8 cellular contexts compared by ENCODE assay signal in genomic region chr6:95431637-95432228, GRCh38.
A peak's percentile ranks its signal among the peaks of the same experiment; 100 is the strongest.
DNase-seq lines count a peak whose midpoint lies in the region; ATAC-seq and TF ChIP-seq lines count a peak whose summit lies in the region.

No MANE protein-coding gene starts in this region.

- no peak overlapping the region for H3K9ac ChIP-seq in DND-41 (ENCODE audit: low read depth, low read length)

- H3K27ac ChIP-seq in DND-41 (ENCODE audit: low read length) (no peak overlapping the region), psoas muscle (no peak overlapping the region)

- POLR2A ChIA-PET in activated CD4-positive, alpha-beta T cell treated with anti-CD3 and anti-CD28 coated beads, Interleukin-2, amount 10 ng/mL, durations not matched to agents 7 days and 5 days (lab: Charles Lee), result no interaction called here

- DNase-seq in DND-41 (peak; percentile 38), NCI-H187 treated with DMSO at 0.1 percent for 48 hours (lab: John Stamatoyannopoulos, UW) (peak; percentile 18), fibroblast of the conjunctiva (ENCODE audit: low read depth) (peak; percentile 17), psoas muscle (no peak), posterior vena cava (ENCODE audit: low spot score) (no peak), KG1 (lab: John Stamatoyannopoulos, UW) (no peak)
- DNase-seq in activated CD4-positive, alpha-beta T cell treated with anti-CD3 and anti-CD28 coated beads, Interleukin-2, amount 10 ng/mL, durations not matched to agents 7 days and 5 days, result peak; percentile 47

- H3K4me3 ChIP-seq in DND-41 (ENCODE audit: low read depth in 1 of 2, low read length in 2 of 2) (no peak overlapping the region), psoas muscle (no peak overlapping the region)

- TF ChIP-seq CTCF in DND-41 (IDR thresholded peaks at IDR 0.05; ENCODE audit: borderline replicate concordance, extremely low read depth, low read length, poor library complexity, severe bottlenecking) (peak; percentile 75), psoas muscle (IDR thresholded peaks at IDR 0.05) (peak; percentile 62)

- H4K20me1 ChIP-seq in DND-41 (ENCODE audit: insufficient read depth, low read length), result no peaks in the 10 kb centered on the region

- H3K27me3 Mint-ChIP-seq in activated CD4-positive, alpha-beta T cell treated with anti-CD3 and anti-CD28 coated beads, Interleukin-2, amount 10 ng/mL, durations not matched to agents 7 days and 5 days, result no peaks in the 10 kb centered on the region

- no peaks in the 10 kb centered on the region for H3K36me3 Mint-ChIP-seq in activated CD4-positive, alpha-beta T cell treated with anti-CD3 and anti-CD28 coated beads, Interleukin-2, amount 10 ng/mL, durations not matched to agents 7 days and 5 days (ENCODE audit: low read depth)

- no peaks in the 10 kb centered on the region for H3K4me1 Mint-ChIP-seq in activated CD4-positive, alpha-beta T cell treated with anti-CD3 and anti-CD28 coated beads, Interleukin-2, amount 10 ng/mL, durations not matched to agents 7 days and 5 days

- H3K36me3 ChIP-seq in DND-41 (ENCODE audit: insufficient read depth, low read length) (no peaks in the 10 kb centered on the region), psoas muscle (ENCODE audit: insufficient read depth in 1 of 2, low read depth in 1 of 2) (no peaks in the 10 kb centered on the region)

- H2AFZ ChIP-seq in DND-41 (ENCODE audit: low read depth, low read length), result no peak overlapping the region

- CTCF ChIA-PET in activated CD4-positive, alpha-beta T cell treated with anti-CD3 and anti-CD28 coated beads, Interleukin-2, amount 10 ng/mL, durations not matched to agents 7 days and 5 days (lab: Charles Lee), result no interaction called here

- H3K27me3 ChIP-seq in DND-41 (ENCODE audit: insufficient read depth, low read length, poor library complexity), result no peaks in the 10 kb centered on the region
- H3K27me3 ChIP-seq in psoas muscle (ENCODE audit: insufficient read depth in 3 of 3, low read length in 2 of 3), result no peaks in the 10 kb centered on the region

- no peaks in the 10 kb centered on the region for H3K79me2 ChIP-seq in DND-41 (ENCODE audit: insufficient read depth, low read length)

- H3K27ac Mint-ChIP-seq in activated CD4-positive, alpha-beta T cell treated with anti-CD3 and anti-CD28 coated beads, Interleukin-2, amount 10 ng/mL, durations not matched to agents 7 days and 5 days, result no peak overlapping the region

- H3K9me3 ChIP-seq in DND-41 (ENCODE audit: insufficient read depth, low read length, severe bottlenecking) (no peaks in the 10 kb centered on the region), psoas muscle (no peaks in the 10 kb centered on the region)

- no peaks in the 10 kb centered on the region for H3K9me3 Mint-ChIP-seq in activated CD4-positive, alpha-beta T cell treated with anti-CD3 and anti-CD28 coated beads, Interleukin-2, amount 10 ng/mL, durations not matched to agents 7 days and 5 days

- intact Hi-C loops in psoas muscle (cut with DNase I) (no loop called here), posterior vena cava (cut with DNase I) (no loop called here)

- H3K4me3 Mint-ChIP-seq in activated CD4-positive, alpha-beta T cell treated with anti-CD3 and anti-CD28 coated beads, Interleukin-2, amount 10 ng/mL, durations not matched to agents 7 days and 5 days, result no peak overlapping the region

- H3K4me1 ChIP-seq in DND-41 (ENCODE audit: insufficient read depth, low read length) (no peaks in the 10 kb centered on the region), psoas muscle (no peaks in the 10 kb centered on the region)

- 45 to 50% (median 47%) methylated on average over 2 of the region's 2 CpGs for WGBS in psoas muscle, 3 donors

- ATAC-seq in DND-41 (ENCODE audit: insufficient read depth, low read depth) (no peak), GM21723 (IDR thresholded peaks at IDR 0.05; ENCODE audit: unreplicated experiment) (peak; percentile 69), psoas muscle (no peak)

- no peak overlapping the region for H3K4me2 ChIP-seq in DND-41 (ENCODE audit: insufficient read depth, low read length)

Comparison
In these comparisons a context has a peak if more than half of its experiments do, and no peak if none do; other contexts are left out.
1. DNase-seq: peak in DND-41 (single experiment), NCI-H187 treated with DMSO at 0.1 percent for 48 hours (single experiment), activated CD4-positive, alpha-beta T cell treated with anti-CD3 and anti-CD28 coated beads, Interleukin-2, amount 10 ng/mL, durations not matched to agents 7 days and 5 days (single experiment) and fibroblast of the conjunctiva (single experiment); none in psoas muscle (0 of 2), posterior vena cava (single experiment) and KG1 (single experiment).